ENCODE assay signal across 1 cellular context in genomic region chr2:11514081-11514730, GRCh38.
TF ChIP-seq lines count a peak whose summit lies in the region.

No MANE protein-coding gene starts in this region.

TF ChIP-seq in HepG2, 621 proteins besides CTCF, POLR2A, EP300 and RAD21 (continued from another document and continues in another):
- TF ChIP-seq ZNF318 (CRISPR knock-in tag; IDR thresholded peaks at IDR 0.05) (no peak), ZNF382 (CRISPR knock-in tag; IDR thresholded peaks at IDR 0.05; ENCODE audit: borderline replicate concordance) (no peak), ZNF83 (CRISPR knock-in tag; IDR thresholded peaks at IDR 0.05; ENCODE audit: borderline replicate concordance) (no peak), KAT7 (CRISPR knock-in tag; IDR thresholded peaks at IDR 0.05; ENCODE audit: borderline replicate concordance) (no peak), GPN1 (CRISPR knock-in tag; IDR thresholded peaks at IDR 0.05; ENCODE audit: borderline replicate concordance) (no peak), SIX1 (CRISPR knock-in tag; IDR thresholded peaks at IDR 0.05; ENCODE audit: borderline replicate concordance) (0 out of 2 replicates have a peak, but pooled peaks have one; percentile 29), SMYD3 (CRISPR knock-in tag; IDR thresholded peaks at IDR 0.05) (no peak), SOX5 (CRISPR knock-in tag; IDR thresholded peaks at IDR 0.05; ENCODE audit: borderline replicate concordance) (0 out of 2 replicates have a peak, but pooled peaks have one; percentile 21), CHD2 (IDR thresholded peaks at IDR 0.05; ENCODE audit: low read depth, low read length) (no peak), ZNF720 (CRISPR knock-in tag; IDR thresholded peaks at IDR 0.05) (no peak), NFIB (CRISPR knock-in tag; IDR thresholded peaks at IDR 0.05; ENCODE audit: borderline replicate concordance) (no peak), FOXC1 (CRISPR knock-in tag; IDR thresholded peaks at IDR 0.05; ENCODE audit: borderline replicate concordance) (no peak), ATF5 (CRISPR knock-in tag; IDR thresholded peaks at IDR 0.05; ENCODE audit: low read depth) (no peak), ZNF274 (CRISPR knock-in tag; IDR thresholded peaks at IDR 0.05) (no peak), ARNT2 (CRISPR knock-in tag; IDR thresholded peaks at IDR 0.05; ENCODE audit: low read depth) (no peak), ISL2 (CRISPR knock-in tag; IDR thresholded peaks at IDR 0.05) (no peak), HNRNPK (IDR thresholded peaks at IDR 0.05; ENCODE audit: low read depth, low read length, poor library complexity, severe bottlenecking) (peak; percentile 9), CCAR2 (optimal IDR thresholded peaks at IDR 0.05; ENCODE audit: low read depth, low read length) (no peak), ZNF143 (CRISPR knock-in tag; IDR thresholded peaks at IDR 0.05) (no peak), MXD4 (CRISPR knock-in tag; IDR thresholded peaks at IDR 0.05) (no peak), HMG20B (CRISPR knock-in tag; conservative IDR thresholded peaks at IDR 0.05) (0 out of 2 replicates have a peak, but pooled peaks have one; percentile 19), PREB (CRISPR knock-in tag; IDR thresholded peaks at IDR 0.05) (no peak), KLF11 (CRISPR knock-in tag; IDR thresholded peaks at IDR 0.05) (no peak), MAX (IDR thresholded peaks at IDR 0.05) (peak; percentile 54; the same call in 1 of the 2 replicates), ZNF3 (CRISPR knock-in tag; IDR thresholded peaks at IDR 0.05) (no peak), NFE2L2 (IDR thresholded peaks at IDR 0.05; ENCODE audit: low read length) (no peak), TEAD3 (CRISPR knock-in tag; optimal IDR thresholded peaks at IDR 0.05; ENCODE audit: borderline replicate concordance) (peak; percentile 62), SAP130 (CRISPR knock-in tag; IDR thresholded peaks at IDR 0.05; ENCODE audit: low read depth) (0 out of 2 replicates have a peak, but pooled peaks have one; percentile 25), HNF4G (IDR thresholded peaks at IDR 0.05; ENCODE audit: borderline replicate concordance, low read depth, low read length) (peak; percentile 58; the same call in 1 of the 2 replicates), HNF4G (CRISPR knock-in tag; IDR thresholded peaks at IDR 0.05; ENCODE audit: borderline replicate concordance, low read depth) (no peak), BCL3 (CRISPR knock-in tag; IDR thresholded peaks at IDR 0.05) (0 out of 2 replicates have a peak, but pooled peaks have one; percentile 15), ZNF775 (CRISPR knock-in tag; IDR thresholded peaks at IDR 0.05; ENCODE audit: borderline replicate concordance) (peak; percentile 96), ASH2L (IDR thresholded peaks at IDR 0.05; ENCODE audit: insufficient read length, low read depth, low read length) (peak; percentile 11), SALL1 (CRISPR knock-in tag; IDR thresholded peaks at IDR 0.05) (peak; percentile 64), ERF (CRISPR knock-in tag; IDR thresholded peaks at IDR 0.05) (0 out of 2 replicates have a peak, but pooled peaks have one; percentile 15), FOXK2 (IDR thresholded peaks at IDR 0.05) (peak; percentile 29; the same call in 1 of the 2 replicates), BRCA1 (CRISPR knock-in tag; IDR thresholded peaks at IDR 0.05) (0 out of 2 replicates have a peak, but pooled peaks have one; percentile 33), GABPB1 (CRISPR knock-in tag; IDR thresholded peaks at IDR 0.05) (no peak)
- TF ChIP-seq, protein P1, sequence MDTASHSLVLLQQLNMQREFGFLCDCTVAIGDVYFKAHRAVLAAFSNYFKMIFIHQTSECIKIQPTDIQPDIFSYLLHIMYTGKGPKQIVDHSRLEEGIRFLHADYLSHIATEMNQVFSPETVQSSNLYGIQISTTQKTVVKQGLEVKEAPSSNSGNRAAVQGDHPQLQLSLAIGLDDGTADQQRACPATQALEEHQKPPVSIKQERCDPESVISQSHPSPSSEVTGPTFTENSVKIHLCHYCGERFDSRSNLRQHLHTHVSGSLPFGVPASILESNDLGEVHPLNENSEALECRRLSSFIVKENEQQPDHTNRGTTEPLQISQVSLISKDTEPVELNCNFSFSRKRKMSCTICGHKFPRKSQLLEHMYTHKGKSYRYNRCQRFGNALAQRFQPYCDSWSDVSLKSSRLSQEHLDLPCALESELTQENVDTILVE (CRISPR knock-in tag; IDR thresholded peaks at IDR 0.05), result no peak
- TF ChIP-seq, protein P2, sequence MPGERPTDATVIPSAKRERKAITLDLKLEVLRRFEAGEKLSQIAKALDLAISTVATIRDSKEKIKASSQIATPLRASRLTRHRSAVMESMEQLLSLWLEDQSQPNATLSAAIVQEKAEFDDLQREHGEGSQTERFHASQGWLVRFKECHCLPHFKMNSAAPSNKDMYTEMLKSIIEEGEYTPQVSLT (CRISPR knock-in tag; IDR thresholded peaks at IDR 0.05; ENCODE audit: borderline replicate concordance, low read depth), result no peak
- TF ChIP-seq, protein P3, sequence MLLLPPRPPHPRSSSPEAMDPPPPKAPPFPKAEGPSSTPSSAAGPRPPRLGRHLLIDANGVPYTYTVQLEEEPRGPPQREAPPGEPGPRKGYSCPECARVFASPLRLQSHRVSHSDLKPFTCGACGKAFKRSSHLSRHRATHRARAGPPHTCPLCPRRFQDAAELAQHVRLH (CRISPR knock-in tag; IDR thresholded peaks at IDR 0.05; ENCODE audit: borderline replicate concordance, low read depth), result no peak
- TF ChIP-seq, protein P4, sequence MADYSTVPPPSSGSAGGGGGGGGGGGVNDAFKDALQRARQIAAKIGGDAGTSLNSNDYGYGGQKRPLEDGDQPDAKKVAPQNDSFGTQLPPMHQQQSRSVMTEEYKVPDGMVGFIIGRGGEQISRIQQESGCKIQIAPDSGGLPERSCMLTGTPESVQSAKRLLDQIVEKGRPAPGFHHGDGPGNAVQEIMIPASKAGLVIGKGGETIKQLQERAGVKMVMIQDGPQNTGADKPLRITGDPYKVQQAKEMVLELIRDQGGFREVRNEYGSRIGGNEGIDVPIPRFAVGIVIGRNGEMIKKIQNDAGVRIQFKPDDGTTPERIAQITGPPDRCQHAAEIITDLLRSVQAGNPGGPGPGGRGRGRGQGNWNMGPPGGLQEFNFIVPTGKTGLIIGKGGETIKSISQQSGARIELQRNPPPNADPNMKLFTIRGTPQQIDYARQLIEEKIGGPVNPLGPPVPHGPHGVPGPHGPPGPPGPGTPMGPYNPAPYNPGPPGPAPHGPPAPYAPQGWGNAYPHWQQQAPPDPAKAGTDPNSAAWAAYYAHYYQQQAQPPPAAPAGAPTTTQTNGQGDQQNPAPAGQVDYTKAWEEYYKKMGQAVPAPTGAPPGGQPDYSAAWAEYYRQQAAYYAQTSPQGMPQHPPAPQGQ (CRISPR knock-in tag; IDR thresholded peaks at IDR 0.05; ENCODE audit: borderline replicate concordance), result no peak
- TF ChIP-seq, protein P5, sequence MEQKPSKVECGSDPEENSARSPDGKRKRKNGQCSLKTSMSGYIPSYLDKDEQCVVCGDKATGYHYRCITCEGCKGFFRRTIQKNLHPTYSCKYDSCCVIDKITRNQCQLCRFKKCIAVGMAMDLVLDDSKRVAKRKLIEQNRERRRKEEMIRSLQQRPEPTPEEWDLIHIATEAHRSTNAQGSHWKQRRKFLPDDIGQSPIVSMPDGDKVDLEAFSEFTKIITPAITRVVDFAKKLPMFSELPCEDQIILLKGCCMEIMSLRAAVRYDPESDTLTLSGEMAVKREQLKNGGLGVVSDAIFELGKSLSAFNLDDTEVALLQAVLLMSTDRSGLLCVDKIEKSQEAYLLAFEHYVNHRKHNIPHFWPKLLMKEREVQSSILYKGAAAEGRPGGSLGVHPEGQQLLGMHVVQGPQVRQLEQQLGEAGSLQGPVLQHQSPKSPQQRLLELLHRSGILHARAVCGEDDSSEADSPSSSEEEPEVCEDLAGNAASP (CRISPR knock-in tag; IDR thresholded peaks at IDR 0.05; ENCODE audit: borderline replicate concordance), result peak; percentile 12; the same call in 1 of the 2 replicates
- TF ChIP-seq, protein P6, sequence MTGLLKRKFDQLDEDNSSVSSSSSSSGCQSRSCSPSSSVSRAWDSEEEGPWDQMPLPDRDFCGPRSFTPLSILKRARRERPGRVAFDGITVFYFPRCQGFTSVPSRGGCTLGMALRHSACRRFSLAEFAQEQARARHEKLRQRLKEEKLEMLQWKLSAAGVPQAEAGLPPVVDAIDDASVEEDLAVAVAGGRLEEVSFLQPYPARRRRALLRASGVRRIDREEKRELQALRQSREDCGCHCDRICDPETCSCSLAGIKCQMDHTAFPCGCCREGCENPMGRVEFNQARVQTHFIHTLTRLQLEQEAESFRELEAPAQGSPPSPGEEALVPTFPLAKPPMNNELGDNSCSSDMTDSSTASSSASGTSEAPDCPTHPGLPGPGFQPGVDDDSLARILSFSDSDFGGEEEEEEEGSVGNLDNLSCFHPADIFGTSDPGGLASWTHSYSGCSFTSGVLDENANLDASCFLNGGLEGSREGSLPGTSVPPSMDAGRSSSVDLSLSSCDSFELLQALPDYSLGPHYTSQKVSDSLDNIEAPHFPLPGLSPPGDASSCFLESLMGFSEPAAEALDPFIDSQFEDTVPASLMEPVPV (CRISPR knock-in tag; IDR thresholded peaks at IDR 0.05), result 0 out of 2 replicates have a peak, but pooled peaks have one; percentile 57
